In the genomic region with DNA sequence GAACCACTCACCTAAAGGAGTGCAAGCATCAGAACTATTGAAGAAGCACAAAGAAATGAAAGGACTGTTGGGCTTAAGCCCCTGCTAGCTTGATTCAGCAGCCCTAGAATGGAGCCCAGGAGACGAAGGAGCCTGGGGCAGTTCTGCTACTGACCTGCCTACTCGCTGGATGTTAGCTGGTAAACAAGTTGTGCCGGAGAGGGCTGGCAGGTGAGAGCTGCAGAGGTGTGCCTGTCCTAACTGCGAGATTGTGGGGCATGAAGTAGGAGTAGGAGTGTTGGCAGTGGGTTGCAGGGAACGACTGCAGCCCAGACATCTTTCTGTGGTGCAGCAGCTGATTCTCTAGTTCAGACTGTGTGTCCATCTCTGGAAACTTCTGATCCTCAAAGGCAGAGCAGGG, we compare ENCODE assay signal across 24 cellular contexts.
DNase-seq lines count a peak whose midpoint lies in the region; ATAC-seq, FAIRE-seq and TF ChIP-seq lines count a peak whose summit lies in the region.
"Had no signal": no experiment of that assay in that cellular context is flagged by ENCODE, and none has a peak within 500 bp of the region (broad histone marks: within the 10 kb centered on the region; RNA-seq: fewer than 3 reads in every experiment).

No MANE protein-coding gene starts in this region.

- ATAC-seq in A549 (no peak), T-helper 17 cell (no peak), left lobe of liver (no peak), GM18498 (IDR thresholded peaks at IDR 0.05; ENCODE audit: unreplicated experiment) (no peak), GM21515 (IDR thresholded peaks at IDR 0.05; ENCODE audit: unreplicated experiment) (no peak)

- H3K27me3 Mint-ChIP-seq in HFFc6 (ENCODE audit: insufficient read depth) (no peaks in the 10 kb centered on the region; the same call in 1 of the 2 replicates), T-helper 17 cell (peaks cover 12% of the 10 kb centered on the region)

- CTCF ChIA-PET in A549 (lab: Yijun Ruan, JAX) = interaction anchor here (0.7 to 1.9 kb wide), 4 partner anchors 9 to 278 kb away, joined by 3 to 5 read pairs (median 4); no protein-coding TSS in a partner anchor

- no peak for DNase-seq in A549 (ENCODE audit: low read depth in 1 of 2, low spot score in 1 of 2)
- DNase-seq in HFFc6 = no peak
- DNase-seq in T-helper 17 cell = no peak
- DNase-seq in left lobe of liver (ENCODE audit: low spot score) = peak; percentile 23
- no peak for DNase-seq in activated gamma-delta T cell treated with Interleukin-2 at 50 U/mL for 16 hours
- no peak for DNase-seq in stimulated activated CD4-positive, alpha-beta T cell treated with anti-CD3 and anti-CD28 coated beads, Interleukin-2, amount 100 ng/mL, for 48 hours
- DNase-seq: BE2C; CD4-positive, CD25-positive, alpha-beta regulatory T cell; DMS79 treated with DMSO at 0.1 percent for 48 hours; H7; KBM-7; NCI-H1092 treated with DMSO at 0.1 percent for 48 hours; NCI-H1436 treated with DMSO at 0.1 percent for 48 hours; NCI-H2029; NCI-H226; NCI-H524 treated with DMSO at 0.1 percent for 48 hours; OCI-M1; SHP77 treated with DMSO at 0.1 percent for 48 hours; SK-N-SH had no signal

- peak overlapping the region; percentile 32; the same call in 1 of the 3 replicates for H3K4me2 ChIP-seq in A549

- no peaks in the 10 kb centered on the region for H3K9me3 Mint-ChIP-seq in HFFc6

- no peaks in the 10 kb centered on the region for H3K9me3 ChIP-seq in A549
- H3K9me3 ChIP-seq in T-helper 17 cell (ENCODE audit: control insufficient read depth, low read length, poor library complexity, severe bottlenecking) = no peaks in the 10 kb centered on the region
- H3K9me3 ChIP-seq: BE2C, SK-N-SH had no signal

- TF ChIP-seq CTCF in A549 (IDR thresholded peaks at IDR 0.05) = no peak
- TF ChIP-seq CTCF in HFFc6 (IDR thresholded peaks at IDR 0.05) = no peak

- H3K27ac Mint-ChIP-seq in HFFc6 (peak overlapping the region; percentile 40; the same call in 1 of the 2 replicates), T-helper 17 cell (peak overlapping the region; percentile 67)
- H3K27ac Mint-ChIP-seq: CD4-positive, CD25-positive, alpha-beta regulatory T cell had no signal

- H3K36me3 Mint-ChIP-seq in HFFc6 (ENCODE audit: low read depth) = peaks cover 12% of the 10 kb centered on the region
- no peaks in the 10 kb centered on the region for H3K36me3 Mint-ChIP-seq in T-helper 17 cell (ENCODE audit: low read depth)
- H3K36me3 Mint-ChIP-seq: CD4-positive, CD25-positive, alpha-beta regulatory T cell had no signal

- WGBS in A549 (ENCODE audit: missing lambda C conversion rate) = 81% methylated on average over 5 of the region's 5 CpGs

- H3K4me3 Mint-ChIP-seq in HFFc6 (no peak overlapping the region), T-helper 17 cell (no peak overlapping the region)
- H3K4me3 Mint-ChIP-seq: CD4-positive, CD25-positive, alpha-beta regulatory T cell had no signal

- no peak for TF ChIP-seq EP300 in A549 (IDR thresholded peaks at IDR 0.05)

- POLR2A ChIA-PET in A549 (lab: Yijun Ruan, JAX) = interaction anchor here (1.1 to 2.7 kb wide), 2 partner anchors 10 to 74 kb away, joined by 4 to 13 read pairs; no protein-coding TSS in a partner anchor

- peak overlapping the region; percentile 43 to 74; a peak in 5 of 6 replicates for H3K27ac ChIP-seq in A549
- H3K27ac ChIP-seq: HL-60 had no signal

- H3K4me1 Mint-ChIP-seq in HFFc6 (ENCODE audit: low read depth) (peaks cover 55% of the 10 kb centered on the region), T-helper 17 cell (no peaks in the 10 kb centered on the region)
- H3K4me1 Mint-ChIP-seq: CD4-positive, CD25-positive, alpha-beta regulatory T cell had no signal

- H3K4me1 ChIP-seq in A549 = peaks cover 39% of the 10 kb centered on the region
- H3K4me1 ChIP-seq: BE2C had no signal

- H3K4me3 ChIP-seq in A549 = no peak overlapping the region

- TF ChIP-seq POLR2A in A549 (IDR thresholded peaks at IDR 0.05; ENCODE audit: low read length) = no peak

- no peak for TF ChIP-seq RAD21 in A549 (conservative IDR thresholded peaks at IDR 0.05 in 1 of 2, IDR thresholded peaks at IDR 0.05 in 1 of 2)

- no peak for FAIRE-seq in A549 (lab: Jason Lieb, UNC)
- FAIRE-seq: GM12891, HepG2 had no signal

TF ChIP-seq in A549, 52 proteins besides CTCF, POLR2A, EP300 and RAD21:
- TF ChIP-seq HEYL (CRISPR knock-in tag; IDR thresholded peaks at IDR 0.05) = no peak
- TF ChIP-seq SMC3 (IDR thresholded peaks at IDR 0.05) = no peak
- TF ChIP-seq, protein P1, sequence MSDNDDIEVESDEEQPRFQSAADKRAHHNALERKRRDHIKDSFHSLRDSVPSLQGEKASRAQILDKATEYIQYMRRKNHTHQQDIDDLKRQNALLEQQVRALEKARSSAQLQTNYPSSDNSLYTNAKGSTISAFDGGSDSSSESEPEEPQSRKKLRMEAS (IDR thresholded peaks at IDR 0.05) = no peak
- no peak for TF ChIP-seq EHF (CRISPR knock-in tag; IDR thresholded peaks at IDR 0.05)
- no peak for TF ChIP-seq ZSCAN20 (CRISPR knock-in tag; IDR thresholded peaks at IDR 0.05)
- TF ChIP-seq KDM1A (IDR thresholded peaks at IDR 0.05; ENCODE audit: low read depth) = no peak
- TF ChIP-seq, protein P2, sequence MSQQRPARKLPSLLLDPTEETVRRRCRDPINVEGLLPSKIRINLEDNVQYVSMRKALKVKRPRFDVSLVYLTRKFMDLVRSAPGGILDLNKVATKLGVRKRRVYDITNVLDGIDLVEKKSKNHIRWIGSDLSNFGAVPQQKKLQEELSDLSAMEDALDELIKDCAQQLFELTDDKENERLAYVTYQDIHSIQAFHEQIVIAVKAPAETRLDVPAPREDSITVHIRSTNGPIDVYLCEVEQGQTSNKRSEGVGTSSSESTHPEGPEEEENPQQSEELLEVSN (IDR thresholded peaks at IDR 0.05; ENCODE audit: borderline replicate concordance, low read depth) = no peak
- TF ChIP-seq JUN (IDR thresholded peaks at IDR 0.05) = no peak
- TF ChIP-seq FOXS1 (CRISPR knock-in tag; IDR thresholded peaks at IDR 0.05) = no peak
- TF ChIP-seq, protein P3, sequence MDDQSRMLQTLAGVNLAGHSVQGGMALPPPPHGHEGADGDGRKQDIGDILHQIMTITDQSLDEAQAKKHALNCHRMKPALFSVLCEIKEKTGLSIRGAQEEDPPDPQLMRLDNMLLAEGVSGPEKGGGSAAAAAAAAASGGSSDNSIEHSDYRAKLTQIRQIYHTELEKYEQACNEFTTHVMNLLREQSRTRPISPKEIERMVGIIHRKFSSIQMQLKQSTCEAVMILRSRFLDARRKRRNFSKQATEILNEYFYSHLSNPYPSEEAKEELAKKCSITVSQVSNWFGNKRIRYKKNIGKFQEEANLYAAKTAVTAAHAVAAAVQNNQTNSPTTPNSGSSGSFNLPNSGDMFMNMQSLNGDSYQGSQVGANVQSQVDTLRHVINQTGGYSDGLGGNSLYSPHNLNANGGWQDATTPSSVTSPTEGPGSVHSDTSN (IDR thresholded peaks at IDR 0.05) = no peak
- no peak for TF ChIP-seq RFX5 (IDR thresholded peaks at IDR 0.05)
- TF ChIP-seq CBX2 (IDR thresholded peaks at IDR 0.05; ENCODE audit: borderline replicate concordance, low read depth) = no peak
